Comparison of ENCODE assay signal across 20 cellular contexts in genomic region chr6:144746902-144747469, GRCh38.
A peak's percentile ranks its signal among the peaks of the same experiment; 100 is the strongest.
DNase-seq lines count a peak whose midpoint lies in the region; ATAC-seq, FAIRE-seq and TF ChIP-seq lines count a peak whose summit lies in the region.
"Had no signal": no experiment of that assay in that cellular context is flagged by ENCODE, and none has a peak within 500 bp of the region (broad histone marks: within the 10 kb centered on the region; RNA-seq: fewer than 3 reads in every experiment).

No MANE protein-coding gene starts in this region.

- DNase-seq in HepG2 (ENCODE audit: low spot score) (no peak), right lobe of liver (no peak), coronary artery (ENCODE audit: low spot score) (no peak), foreskin fibroblast (no peak)
- DNase-seq in effector memory CD8-positive, alpha-beta T cell = no peak
- no peak for DNase-seq in stimulated activated effector memory CD8-positive, alpha-beta T cell treated with anti-CD3 and anti-CD28 coated beads, Interleukin-12 subunit alpha, Interleukin-12 subunit beta, amount 100 ng/mL, for 72 hours (ENCODE audit: low spot score in 2 of 2)
- DNase-seq in stimulated activated CD4-positive, alpha-beta T cell treated with anti-CD3 and anti-CD28 coated beads, Interleukin-2, amount 100 ng/mL, for 48 hours = no peak
- DNase-seq: Calu3; CD4-positive, alpha-beta T cell; DMS53; NCI-H1417; NCI-H2029; NCI-H2227 treated with DMSO at 0.1 percent for 48 hours; NCI-H524; OCI-M1; SHP77 treated with DMSO at 0.1 percent for 48 hours had no signal

- TF ChIP-seq EP300 in HepG2 (IDR thresholded peaks at IDR 0.05; ENCODE audit: low read depth in 2 of 2, low read length in 2 of 2) = no peak
- no peak for TF ChIP-seq EP300 in HepG2 (CRISPR knock-in tag; IDR thresholded peaks at IDR 0.05; ENCODE audit: borderline replicate concordance)

- no peaks in the 10 kb centered on the region for H3K27me3 Mint-ChIP-seq in effector memory CD8-positive, alpha-beta T cell
- H3K27me3 Mint-ChIP-seq: CD4-positive, alpha-beta T cell had no signal

- H3K27me3 ChIP-seq in HepG2 (ENCODE audit: control insufficient read depth in 1 of 2, insufficient read depth in 2 of 2, low read length in 2 of 2) = no peaks in the 10 kb centered on the region
- no peaks in the 10 kb centered on the region for H3K27me3 ChIP-seq in right lobe of liver
- H3K27me3 ChIP-seq in OCI-LY1 (ENCODE audit: insufficient read depth, low read length) = no peaks in the 10 kb centered on the region

- H4K20me1 ChIP-seq in HepG2 (ENCODE audit: insufficient read depth, low read length) = no peaks in the 10 kb centered on the region
- H4K20me1 ChIP-seq in OCI-LY1 (ENCODE audit: insufficient read depth, low read length) = no peaks in the 10 kb centered on the region

- H3K27ac Mint-ChIP-seq in effector memory CD8-positive, alpha-beta T cell = peak overlapping the region; percentile 1 to 53
- H3K27ac Mint-ChIP-seq in stimulated activated effector memory CD8-positive, alpha-beta T cell treated with anti-CD3 and anti-CD28 coated beads, Interleukin-12 subunit alpha, Interleukin-12 subunit beta, amount 100 ng/mL, for 72 hours = peak overlapping the region; percentile 64
- H3K27ac Mint-ChIP-seq: CD4-positive, alpha-beta T cell; GM23338 had no signal

- H3K4me1 Mint-ChIP-seq in effector memory CD8-positive, alpha-beta T cell (ENCODE audit: low read depth in 2 of 2) = peaks cover 0 to 5% of the 10 kb centered on the region in 2 donors
- H3K4me1 Mint-ChIP-seq in stimulated activated effector memory CD8-positive, alpha-beta T cell treated with anti-CD3 and anti-CD28 coated beads, Interleukin-12 subunit alpha, Interleukin-12 subunit beta, amount 100 ng/mL, for 72 hours = peaks cover 8% of the 10 kb centered on the region

- no peak for TF ChIP-seq CTCF in HepG2 (CRISPR knock-in tag; IDR thresholded peaks at IDR 0.05)
- TF ChIP-seq CTCF in right lobe of liver (IDR thresholded peaks at IDR 0.05) = no peak
- TF ChIP-seq CTCF in OCI-LY1 (IDR thresholded peaks at IDR 0.05; ENCODE audit: low read length) = no peak
- TF ChIP-seq CTCF in coronary artery (IDR thresholded peaks at IDR 0.05) = no peak
- no peak for TF ChIP-seq CTCF in foreskin fibroblast (IDR thresholded peaks at IDR 0.05; ENCODE audit: low read depth, low read length)

- H3K27ac ChIP-seq in HepG2 (ENCODE audit: extremely low read length, insufficient read depth, low read length) (no peak overlapping the region), right lobe of liver (no peak overlapping the region), OCI-LY1 (ENCODE audit: low read depth, low read length, poor library complexity, severe bottlenecking) (peak overlapping the region; percentile 29), coronary artery (no peak overlapping the region)

- in situ Hi-C loops in HepG2 (cut with HindIII; ENCODE audit: extremely low pct_ligation_motif_present, low pct_unique_long_range_greater_than_20kb) = no loop called here

- intact Hi-C loops in HepG2 (cut with micrococcal nuclease; ENCODE audit: unreplicated experiment) (no loop called here), right lobe of liver (cut with DNase I) (no loop called here)

- no peak overlapping the region for H3K4me3 Mint-ChIP-seq in effector memory CD8-positive, alpha-beta T cell
- no peak overlapping the region for H3K4me3 Mint-ChIP-seq in stimulated activated effector memory CD8-positive, alpha-beta T cell treated with anti-CD3 and anti-CD28 coated beads, Interleukin-12 subunit alpha, Interleukin-12 subunit beta, amount 100 ng/mL, for 72 hours
- H3K4me3 Mint-ChIP-seq: CD4-positive, alpha-beta T cell; GM23338 had no signal

- CTCF ChIA-PET in HepG2 (lab: Yijun Ruan, JAX; ENCODE audit: low intra/inter-chr PET ratio, low total read pairs) = no interaction called here

- BruUV-seq in HepG2 (replicated peaks; lab: Mats Ljungman, UMichigan) = no TSS peak

- POLR2A ChIA-PET in HepG2 (lab: Yijun Ruan, JAX) = no interaction called here

- H3K36me3 Mint-ChIP-seq in effector memory CD8-positive, alpha-beta T cell (ENCODE audit: insufficient read depth) = peaks cover 54% of the 10 kb centered on the region
- peaks cover 35% of the 10 kb centered on the region for H3K36me3 Mint-ChIP-seq in stimulated activated effector memory CD8-positive, alpha-beta T cell treated with anti-CD3 and anti-CD28 coated beads, Interleukin-12 subunit alpha, Interleukin-12 subunit beta, amount 100 ng/mL, for 72 hours

- peaks cover 10% of the 10 kb centered on the region for H3F3A ChIP-seq in OCI-LY1 (ENCODE audit: insufficient read depth, low read length)

- H3K9me3 Mint-ChIP-seq in effector memory CD8-positive, alpha-beta T cell = no peaks in the 10 kb centered on the region
- H3K9me3 Mint-ChIP-seq in stimulated activated effector memory CD8-positive, alpha-beta T cell treated with anti-CD3 and anti-CD28 coated beads, Interleukin-12 subunit alpha, Interleukin-12 subunit beta, amount 100 ng/mL, for 72 hours = no peaks in the 10 kb centered on the region
- H3K9me3 Mint-ChIP-seq: CD4-positive, alpha-beta T cell; GM23338 had no signal

- H2AFZ ChIP-seq in HepG2 (ENCODE audit: low read length) = no peak overlapping the region
- no peak overlapping the region for H2AFZ ChIP-seq in OCI-LY1 (ENCODE audit: low read length)
- H2AFZ ChIP-seq: GM23338 had no signal

- TF ChIP-seq POLR2A in HepG2 (IDR thresholded peaks at IDR 0.05; ENCODE audit: insufficient read depth in 1 of 2, low read depth in 2 of 2, low read length in 2 of 2) = no peak
- no peak for TF ChIP-seq POLR2A in right lobe of liver (IDR thresholded peaks at IDR 0.05)

- 95% methylated on average over 1 of the region's 1 CpG for WGBS in HepG2 (ENCODE audit: low lambda C conversion rate)
- 78% methylated on average over 1 of the region's 1 CpG for WGBS in right lobe of liver (ENCODE audit: insufficient coverage, low coverage, low lambda C conversion rate, missing lambda C conversion rate)

- H3K36me3 ChIP-seq in HepG2 (replicated peaks in 1 of 2; ENCODE audit: control insufficient read depth in 1 of 2, insufficient read depth in 2 of 2, low read length in 2 of 2) = peaks cover 11 to 33% of the 10 kb centered on the region in 2 experiments
- peaks cover 0 to 12% (median 4%) of the 10 kb centered on the region in 4 donors for H3K36me3 ChIP-seq in right lobe of liver
- H3K36me3 ChIP-seq in OCI-LY1 (ENCODE audit: insufficient read depth, low read length) = no peaks in the 10 kb centered on the region

- no peak for TF ChIP-seq RAD21 in HepG2 (CRISPR knock-in tag; IDR thresholded peaks at IDR 0.05)

- H3K79me2 ChIP-seq in HepG2 (ENCODE audit: insufficient read depth, low read length) = no peaks in the 10 kb centered on the region
- no peaks in the 10 kb centered on the region for H3K79me2 ChIP-seq in OCI-LY1 (ENCODE audit: insufficient read depth, low read length)

- H3K9ac ChIP-seq in HepG2 (ENCODE audit: insufficient read depth, low read depth, low read length) (no peak overlapping the region), OCI-LY1 (ENCODE audit: low read length) (no peak overlapping the region)

- H3K4me1 ChIP-seq in HepG2 (ENCODE audit: insufficient read depth, low read length) (no peaks in the 10 kb centered on the region), right lobe of liver (peaks cover 0 to 11% (median 2%) of the 10 kb centered on the region in 4 donors), OCI-LY1 (ENCODE audit: insufficient read depth, low read length, severe bottlenecking) (peaks cover 36% of the 10 kb centered on the region)

- H3K4me3 ChIP-seq in HepG2 (replicated peaks in 1 of 3; ENCODE audit: insufficient read depth in 1 of 3, low read depth in 2 of 3, low read length in 3 of 3) (no peak overlapping the region), right lobe of liver (no peak overlapping the region), OCI-LY1 (ENCODE audit: low read depth, low read length, poor library complexity, severe bottlenecking) (no peak overlapping the region), coronary artery (no peak overlapping the region), foreskin fibroblast (ENCODE audit: low read depth in 1 of 2, low read length in 2 of 2) (no peak overlapping the region)
- H3K4me3 ChIP-seq: GM23338 had no signal

- no peaks in the 10 kb centered on the region for H3K9me2 ChIP-seq in OCI-LY1 (ENCODE audit: low read depth, low read length)

- ATAC-seq in HepG2 (peak; percentile 23; the same call in 1 of the 3 replicates), right lobe of liver (no peak)
- ATAC-seq in effector memory CD8-positive, alpha-beta T cell (replicated peaks) = no peak
- no peak for ATAC-seq in stimulated activated effector memory CD8-positive, alpha-beta T cell treated with anti-CD3 and anti-CD28 coated beads, Interleukin-12 subunit alpha, Interleukin-12 subunit beta, amount 100 ng/mL, for 72 hours
- ATAC-seq: GM23338, HCT116, SK-N-SH treated with all-trans-retinoic acid at 6 μM for 48 hours had no signal

- FAIRE-seq in HepG2 (lab: Jason Lieb, UNC) = no peak

- H3K4me2 ChIP-seq in HepG2 (ENCODE audit: low read depth, low read length) (no peak overlapping the region), OCI-LY1 (ENCODE audit: low read length) (no peak overlapping the region)
- H3K4me2 ChIP-seq: GM23338 had no signal

- no peaks in the 10 kb centered on the region for H3K9me3 ChIP-seq in HepG2 (ENCODE audit: low read length)
- H3K9me3 ChIP-seq in right lobe of liver = no peaks in the 10 kb centered on the region
- H3K9me3 ChIP-seq in OCI-LY1 (ENCODE audit: low read length) = no peaks in the 10 kb centered on the region
